Comparison of ENCODE assay signal across 11 cellular contexts in genomic region chr12:115504241-115504941, GRCh38.
DNase-seq lines count a peak whose midpoint lies in the region; ATAC-seq and TF ChIP-seq lines count a peak whose summit lies in the region.
"Had no signal": no experiment of that assay in that cellular context is flagged by ENCODE, and none has a peak within 500 bp of the region (broad histone marks: within the 10 kb centered on the region; RNA-seq: fewer than 3 reads in every experiment).

No MANE protein-coding gene starts in this region.

- no peak for DNase-seq in activated naive CD8-positive, alpha-beta T cell treated with anti-CD3 and anti-CD28 coated beads, Interleukin-2, amount 10 ng/mL, durations not matched to agents 7 days and 5 days
- DNase-seq in activated naive CD8-positive, alpha-beta T cell treated with anti-CD3 and anti-CD28 coated beads for 36 hours, result no peak
- no peak for DNase-seq in dorsolateral prefrontal cortex
- DNase-seq in activated CD8-positive, alpha-beta memory T cell treated with anti-CD3 and anti-CD28 coated beads, Interleukin-2, amount 50 U/mL, for 4 hours, result no peak
- no peak for DNase-seq in DMS79 treated with DMSO at 0.1 percent for 48 hours (lab: John Stamatoyannopoulos, UW)
- no peak for DNase-seq in NCI-H2196 (lab: John Stamatoyannopoulos, UW; ENCODE audit: unreplicated experiment)
- DNase-seq: 8988T; effector memory CD8-positive, alpha-beta T cell had no signal

- no peaks in the 10 kb centered on the region for H3K9me3 Mint-ChIP-seq in activated naive CD8-positive, alpha-beta T cell treated with anti-CD3 and anti-CD28 coated beads, Interleukin-2, amount 10 ng/mL, durations not matched to agents 7 days and 5 days
- peaks cover 2% of the 10 kb centered on the region for H3K9me3 Mint-ChIP-seq in activated naive CD8-positive, alpha-beta T cell treated with anti-CD3 and anti-CD28 coated beads for 36 hours

- intact Hi-C loops in dorsolateral prefrontal cortex (cut with DNase I), result loop anchor here in 1 of 2 donors (10.0 kb wide), 1 partner anchor 370 kb away; no protein-coding TSS in a partner anchor

- H3K27ac ChIP-seq in dorsolateral prefrontal cortex (peak overlapping the region in 54 of 59 donors; percentile 3 to 96 (median 57)), temporal lobe (ENCODE audit: low read depth, low read length) (peak overlapping the region; percentile 21)

- no peak for ATAC-seq in activated naive CD8-positive, alpha-beta T cell treated with anti-CD3 and anti-CD28 coated beads, Interleukin-2, amount 10 ng/mL, durations not matched to agents 7 days and 5 days (ENCODE audit: low read depth)
- ATAC-seq in HG03108 (IDR thresholded peaks at IDR 0.05; ENCODE audit: unreplicated experiment), result peak; percentile 78
- ATAC-seq: effector memory CD8-positive, alpha-beta T cell; Panc1 had no signal

- no peaks in the 10 kb centered on the region for H3K27me3 Mint-ChIP-seq in activated naive CD8-positive, alpha-beta T cell treated with anti-CD3 and anti-CD28 coated beads, Interleukin-2, amount 10 ng/mL, durations not matched to agents 7 days and 5 days
- H3K27me3 Mint-ChIP-seq in activated naive CD8-positive, alpha-beta T cell treated with anti-CD3 and anti-CD28 coated beads for 36 hours, result no peaks in the 10 kb centered on the region
- H3K27me3 Mint-ChIP-seq: effector memory CD8-positive, alpha-beta T cell had no signal

- no peak for TF ChIP-seq CTCF in dorsolateral prefrontal cortex (IDR thresholded peaks at IDR 0.05 in 54 of 56, conservative IDR thresholded peaks at IDR 0.05 in 2 of 56; ENCODE audit: low read depth in 1 of 56, partially characterized antibody in 56 of 56)

- no peaks in the 10 kb centered on the region for H3K27me3 ChIP-seq in dorsolateral prefrontal cortex

- peaks cover 2% of the 10 kb centered on the region for H3K4me1 Mint-ChIP-seq in activated naive CD8-positive, alpha-beta T cell treated with anti-CD3 and anti-CD28 coated beads, Interleukin-2, amount 10 ng/mL, durations not matched to agents 7 days and 5 days
- no peaks in the 10 kb centered on the region for H3K4me1 Mint-ChIP-seq in activated naive CD8-positive, alpha-beta T cell treated with anti-CD3 and anti-CD28 coated beads for 36 hours

- POLR2A ChIA-PET in activated naive CD8-positive, alpha-beta T cell treated with anti-CD3 and anti-CD28 coated beads, Interleukin-2, amount 10 ng/mL, durations not matched to agents 7 days and 5 days (lab: Charles Lee), result no interaction called here

- H3K36me3 Mint-ChIP-seq in activated naive CD8-positive, alpha-beta T cell treated with anti-CD3 and anti-CD28 coated beads, Interleukin-2, amount 10 ng/mL, durations not matched to agents 7 days and 5 days, result no peaks in the 10 kb centered on the region
- no peaks in the 10 kb centered on the region for H3K36me3 Mint-ChIP-seq in activated naive CD8-positive, alpha-beta T cell treated with anti-CD3 and anti-CD28 coated beads for 36 hours

- peak overlapping the region; percentile 1 for H3K27ac Mint-ChIP-seq in activated naive CD8-positive, alpha-beta T cell treated with anti-CD3 and anti-CD28 coated beads, Interleukin-2, amount 10 ng/mL, durations not matched to agents 7 days and 5 days
- no peak overlapping the region for H3K27ac Mint-ChIP-seq in activated naive CD8-positive, alpha-beta T cell treated with anti-CD3 and anti-CD28 coated beads for 36 hours
- H3K27ac Mint-ChIP-seq: effector memory CD8-positive, alpha-beta T cell had no signal

- no peak overlapping the region for H3K4me3 ChIP-seq in dorsolateral prefrontal cortex

- H3K4me3 Mint-ChIP-seq in activated naive CD8-positive, alpha-beta T cell treated with anti-CD3 and anti-CD28 coated beads, Interleukin-2, amount 10 ng/mL, durations not matched to agents 7 days and 5 days, result no peak overlapping the region
- H3K4me3 Mint-ChIP-seq in activated naive CD8-positive, alpha-beta T cell treated with anti-CD3 and anti-CD28 coated beads for 36 hours, result no peak overlapping the region
- H3K4me3 Mint-ChIP-seq: effector memory CD8-positive, alpha-beta T cell had no signal
